In genomic region chr22:39997939-39998726, GRCh38 we compare ENCODE assay signal across 10 cellular contexts. TPM values are rescaled to one million over a fixed set of nuclear protein-coding genes. Genes with fewer than 3 reads are reported as not detected.
DNase-seq lines count a peak whose midpoint lies in the region; ATAC-seq, FAIRE-seq and TF ChIP-seq lines count a peak whose summit lies in the region.
"Had no signal": no experiment of that assay in that cellular context is flagged by ENCODE, and none has a peak within 500 bp of the region (broad histone marks: within the 10 kb centered on the region; RNA-seq: fewer than 3 reads in every experiment).

No MANE protein-coding gene starts in this region.

- H3K36me3 Mint-ChIP-seq in CD8-positive, alpha-beta memory T cell: no peaks in the 10 kb centered on the region
- H3K36me3 Mint-ChIP-seq in naive thymus-derived CD4-positive, alpha-beta T cell: no peaks in the 10 kb centered on the region
- no peaks in the 10 kb centered on the region for H3K36me3 Mint-ChIP-seq in CD8-positive, alpha-beta T cell
- H3K36me3 Mint-ChIP-seq: CD4-positive, alpha-beta memory T cell had no signal

- H3K4me3 Mint-ChIP-seq in CD8-positive, alpha-beta memory T cell: no peak overlapping the region
- no peak overlapping the region for H3K4me3 Mint-ChIP-seq in naive thymus-derived CD4-positive, alpha-beta T cell
- no peak overlapping the region for H3K4me3 Mint-ChIP-seq in CD8-positive, alpha-beta T cell
- H3K4me3 Mint-ChIP-seq: CD4-positive, alpha-beta memory T cell had no signal

- H3K27me3 Mint-ChIP-seq in CD8-positive, alpha-beta memory T cell: peaks cover 35 to 48% of the 10 kb centered on the region in 2 donors
- H3K27me3 Mint-ChIP-seq in naive thymus-derived CD4-positive, alpha-beta T cell: peaks cover 0 to 46% (median 17%) of the 10 kb centered on the region in 5 donors
- H3K27me3 Mint-ChIP-seq in CD8-positive, alpha-beta T cell (ENCODE audit: low read depth): peaks cover 19% of the 10 kb centered on the region

- intact Hi-C loops in kidney (cut with DNase I): no loop called here
- intact Hi-C loops in naive thymus-derived CD4-positive, alpha-beta T cell (cut with micrococcal nuclease): no loop called here
- intact Hi-C loops in CD8-positive, alpha-beta T cell (cut with DNase I, micrococcal nuclease): no loop called here

- H3K4me1 ChIP-seq in kidney (ENCODE audit: control insufficient read depth in 1 of 2, insufficient read depth in 1 of 2, low read depth in 1 of 2, low read length in 2 of 2): peaks cover 12 to 27% of the 10 kb centered on the region in 2 donors
- H3K4me1 ChIP-seq in CD8-positive, alpha-beta memory T cell (ENCODE audit: insufficient read depth, low read length): peaks cover 4% of the 10 kb centered on the region
- peaks cover 0 to 6% of the 10 kb centered on the region in 2 donors for H3K4me1 ChIP-seq in naive thymus-derived CD4-positive, alpha-beta T cell (ENCODE audit: control insufficient read depth in 2 of 2, insufficient read depth in 2 of 2, low read length in 2 of 2)
- peaks cover 14% of the 10 kb centered on the region for H3K4me1 ChIP-seq in CD8-positive, alpha-beta T cell (ENCODE audit: insufficient read depth, low read length)

- no peak overlapping the region for H3K27ac Mint-ChIP-seq in CD8-positive, alpha-beta memory T cell
- peak overlapping the region in 1 of 9 donors; percentile 8 for H3K27ac Mint-ChIP-seq in naive thymus-derived CD4-positive, alpha-beta T cell
- H3K27ac Mint-ChIP-seq in CD8-positive, alpha-beta T cell: no peak overlapping the region

- H3K9ac ChIP-seq in kidney (ENCODE audit: low read length in 2 of 2): no peak overlapping the region

- TF ChIP-seq CTCF in astrocyte of the cerebellum (IDR thresholded peaks at IDR 0.05; ENCODE audit: low read depth, low read length, missing control alignments) (no peak), kidney (IDR thresholded peaks at IDR 0.05; ENCODE audit: borderline replicate concordance, extremely low read depth, insufficient read depth) (no peak)
- no peak for TF ChIP-seq CTCF in CD8-positive, alpha-beta T cell (IDR thresholded peaks at IDR 0.05)

- DNase-seq in Caki2 (ENCODE audit: low read depth): peak; percentile 66
- DNase-seq in NCI-H146 treated with DMSO at 0.1 percent for 48 hours (lab: John Stamatoyannopoulos, UW; ENCODE audit: unreplicated experiment): peak; percentile 91
- DNase-seq in astrocyte of the cerebellum (ENCODE audit: low read depth): peak; percentile 15
- peak; percentile 88 for DNase-seq in kidney
- no peak for DNase-seq in CD8-positive, alpha-beta memory T cell
- DNase-seq in stimulated activated naive CD4-positive, alpha-beta T cell (lab: John Stamatoyannopoulos, UW): no peak
- no peak for DNase-seq in naive thymus-derived CD4-positive, alpha-beta T cell
- DNase-seq in CD8-positive, alpha-beta T cell: no peak
- DNase-seq: activated naive CD4-positive, alpha-beta T cell treated with anti-CD3 and anti-CD28 coated beads, Interleukin-2, amount 50 U/mL, for 16 hours; CD4-positive, alpha-beta memory T cell had no signal

- no peaks in the 10 kb centered on the region for H3K9me3 Mint-ChIP-seq in CD8-positive, alpha-beta memory T cell
- H3K9me3 Mint-ChIP-seq in naive thymus-derived CD4-positive, alpha-beta T cell: no peaks in the 10 kb centered on the region
- no peaks in the 10 kb centered on the region for H3K9me3 Mint-ChIP-seq in CD8-positive, alpha-beta T cell

- no peaks in the 10 kb centered on the region for H3K36me3 ChIP-seq in kidney (ENCODE audit: control insufficient read depth in 1 of 2, insufficient read depth in 2 of 2, low read length in 2 of 2)
- no peaks in the 10 kb centered on the region for H3K36me3 ChIP-seq in CD8-positive, alpha-beta memory T cell (ENCODE audit: insufficient read depth, low read length)
- H3K36me3 ChIP-seq in naive thymus-derived CD4-positive, alpha-beta T cell (ENCODE audit: control insufficient read depth in 2 of 3, insufficient read depth in 3 of 3, low read length in 3 of 3): no peaks in the 10 kb centered on the region
- H3K36me3 ChIP-seq in CD8-positive, alpha-beta T cell (ENCODE audit: insufficient read depth, low read length): no peaks in the 10 kb centered on the region

- in situ Hi-C loops in Caki2 (cut with HindIII; ENCODE audit: low pct_unique_long_range_greater_than_20kb, low sequenced_read_pairs) (no loop called here), astrocyte of the cerebellum (cut with HindIII; ENCODE audit: low sequenced_read_pairs) (no loop called here)

- H3K4me3 ChIP-seq in astrocyte of the cerebellum (ENCODE audit: low read depth, low read length) (no peak overlapping the region), kidney (ENCODE audit: low read length in 2 of 2) (no peak overlapping the region)
- H3K4me3 ChIP-seq in CD8-positive, alpha-beta memory T cell (ENCODE audit: low read length): no peak overlapping the region
- no peak overlapping the region for H3K4me3 ChIP-seq in naive thymus-derived CD4-positive, alpha-beta T cell (ENCODE audit: low read length)
- H3K4me3 ChIP-seq in CD8-positive, alpha-beta T cell (ENCODE audit: low read depth, low read length): no peak overlapping the region

- H3K4me1 Mint-ChIP-seq in CD8-positive, alpha-beta memory T cell: peaks cover 7 to 12% (median 8%) of the 10 kb centered on the region in 3 donors
- H3K4me1 Mint-ChIP-seq in naive thymus-derived CD4-positive, alpha-beta T cell: peaks cover 0 to 15% (median 9%) of the 10 kb centered on the region in 7 donors
- peaks cover 13% of the 10 kb centered on the region for H3K4me1 Mint-ChIP-seq in CD8-positive, alpha-beta T cell (ENCODE audit: low read depth)

- no peak for ATAC-seq in naive thymus-derived CD4-positive, alpha-beta T cell
- no peak for ATAC-seq in CD8-positive, alpha-beta T cell

- H3K27ac ChIP-seq in kidney (ENCODE audit: low read depth in 2 of 2, low read length in 2 of 2): peak overlapping the region; percentile 9 to 56
- H3K27ac ChIP-seq in CD8-positive, alpha-beta memory T cell (ENCODE audit: low read depth, low read length): no peak overlapping the region
- no peak overlapping the region for H3K27ac ChIP-seq in naive thymus-derived CD4-positive, alpha-beta T cell (ENCODE audit: low read depth, low read length)
- no peak overlapping the region for H3K27ac ChIP-seq in CD8-positive, alpha-beta T cell (ENCODE audit: low read depth, low read length)

- CTCF ChIA-PET in CD8-positive, alpha-beta memory T cell (lab: Charles Lee): no interaction called here
- CTCF ChIA-PET in naive thymus-derived CD4-positive, alpha-beta T cell (lab: Charles Lee): no interaction called here
- CTCF ChIA-PET in CD8-positive, alpha-beta T cell (lab: Charles Lee): interaction anchor here (1.0 kb wide), 1 partner anchor 27 kb away, joined by 4 read pairs; no protein-coding TSS in a partner anchor

- H3K27me3 ChIP-seq in CD8-positive, alpha-beta memory T cell (ENCODE audit: insufficient read depth, low read length, poor library complexity, severe bottlenecking): no peaks in the 10 kb centered on the region
- peaks cover 0 to 6% of the 10 kb centered on the region in 2 donors for H3K27me3 ChIP-seq in naive thymus-derived CD4-positive, alpha-beta T cell (ENCODE audit: control insufficient read depth in 2 of 2, insufficient read depth in 2 of 2, low read length in 2 of 2)
- no peaks in the 10 kb centered on the region for H3K27me3 ChIP-seq in CD8-positive, alpha-beta T cell (ENCODE audit: insufficient read depth, low read length)

- POLR2A ChIA-PET in CD8-positive, alpha-beta memory T cell (lab: Charles Lee): no interaction called here
- POLR2A ChIA-PET in naive thymus-derived CD4-positive, alpha-beta T cell (lab: Charles Lee): no interaction called here
- POLR2A ChIA-PET in CD8-positive, alpha-beta T cell (lab: Charles Lee): no interaction called here

- FAIRE-seq in kidney (lab: Jason Lieb, UNC): no peak

- H3K9me3 ChIP-seq in kidney (ENCODE audit: control insufficient read depth in 1 of 2, low read length in 2 of 2): no peaks in the 10 kb centered on the region
- H3K9me3 ChIP-seq in CD8-positive, alpha-beta memory T cell (ENCODE audit: low read length): no peaks in the 10 kb centered on the region
- no peaks in the 10 kb centered on the region for H3K9me3 ChIP-seq in naive thymus-derived CD4-positive, alpha-beta T cell (ENCODE audit: control insufficient read depth in 2 of 3, low read length in 3 of 3)
- no peaks in the 10 kb centered on the region for H3K9me3 ChIP-seq in CD8-positive, alpha-beta T cell (ENCODE audit: low read length)

RNA-seq across cellular contexts. Expression of gene FAM83F, which starts 3.4 kb away (rescaled TPM):
- total RNA-seq in Caki2 (2014; rRNA removed; shearing (Covaris generic); ENCODE audit: low replicate concordance): not detected in 2 replicates
- 13.1 TPM for total RNA-seq in kidney
- 6.8 TPM for polyA plus RNA-seq in kidney (ENCODE audit: insufficient read depth, low read depth, low replicate concordance)
- under 1 TPM; 0.33 to 0.51 TPM for total RNA-seq in CD8-positive, alpha-beta memory T cell
- 0.01 TPM for polyA plus RNA-seq in CD8-positive, alpha-beta memory T cell
- 10 to 100 TPM in 1 of 5 experiments, 1 to 10 TPM in 1, under 1 TPM in 3; 0.11 to 10.6 (median 0.51) TPM for total RNA-seq in naive thymus-derived CD4-positive, alpha-beta T cell
- under 1 TPM in 1 of 2 donors, not detected in 1; 0.20 TPM for polyA plus RNA-seq in naive thymus-derived CD4-positive, alpha-beta T cell
- 10 to 100 TPM; 17.6 to 23.5 TPM for total RNA-seq in CD8-positive, alpha-beta T cell
- polyA plus RNA-seq: CD4-positive, alpha-beta memory T cell had no signal

RNA-seq across cellular contexts. Expression of gene TMA7B, which starts 37.9 kb away (rescaled TPM):
- not detected in 2 replicates for total RNA-seq in Caki2 (2014; rRNA removed; shearing (Covaris generic); ENCODE audit: low replicate concordance)
- 0.63 TPM for total RNA-seq in kidney
- polyA plus RNA-seq in kidney (ENCODE audit: insufficient read depth, low read depth, low replicate concordance): not detected
- total RNA-seq in CD8-positive, alpha-beta memory T cell: 1 to 10 TPM; 1.4 to 2.0 TPM
- polyA plus RNA-seq in CD8-positive, alpha-beta memory T cell: 3.0 TPM
- 10 to 100 TPM in 2 of 5 experiments, 1 to 10 TPM in 3; 6.4 to 12.8 (median 9.5) TPM for total RNA-seq in naive thymus-derived CD4-positive, alpha-beta T cell
- 1 to 10 TPM; 2.6 to 3.3 TPM for polyA plus RNA-seq in naive thymus-derived CD4-positive, alpha-beta T cell
- 10 to 100 TPM in 1 of 2 experiments, 1 to 10 TPM in 1; 9.0 to 12.0 TPM for total RNA-seq in CD8-positive, alpha-beta T cell

Comparison
In these comparisons a context has a peak if more than half of its experiments do, and no peak if none do; other contexts are left out.
1. DNase-seq: peak in Caki2 (single experiment), NCI-H146 treated with DMSO at 0.1 percent for 48 hours (single experiment), astrocyte of the cerebellum (single experiment) and kidney (single experiment); none in CD8-positive, alpha-beta memory T cell (0 of 5), stimulated activated naive CD4-positive, alpha-beta T cell (0 of 6), naive thymus-derived CD4-positive, alpha-beta T cell (0 of 9) and CD8-positive, alpha-beta T cell (0 of 7).
2. H3K27ac ChIP-seq: peak in kidney (2 of 2); none in CD8-positive, alpha-beta memory T cell (single experiment), naive thymus-derived CD4-positive, alpha-beta T cell (single experiment) and CD8-positive, alpha-beta T cell (single experiment).